ENCODE assay signal across 1 cellular context in the genomic region with DNA sequence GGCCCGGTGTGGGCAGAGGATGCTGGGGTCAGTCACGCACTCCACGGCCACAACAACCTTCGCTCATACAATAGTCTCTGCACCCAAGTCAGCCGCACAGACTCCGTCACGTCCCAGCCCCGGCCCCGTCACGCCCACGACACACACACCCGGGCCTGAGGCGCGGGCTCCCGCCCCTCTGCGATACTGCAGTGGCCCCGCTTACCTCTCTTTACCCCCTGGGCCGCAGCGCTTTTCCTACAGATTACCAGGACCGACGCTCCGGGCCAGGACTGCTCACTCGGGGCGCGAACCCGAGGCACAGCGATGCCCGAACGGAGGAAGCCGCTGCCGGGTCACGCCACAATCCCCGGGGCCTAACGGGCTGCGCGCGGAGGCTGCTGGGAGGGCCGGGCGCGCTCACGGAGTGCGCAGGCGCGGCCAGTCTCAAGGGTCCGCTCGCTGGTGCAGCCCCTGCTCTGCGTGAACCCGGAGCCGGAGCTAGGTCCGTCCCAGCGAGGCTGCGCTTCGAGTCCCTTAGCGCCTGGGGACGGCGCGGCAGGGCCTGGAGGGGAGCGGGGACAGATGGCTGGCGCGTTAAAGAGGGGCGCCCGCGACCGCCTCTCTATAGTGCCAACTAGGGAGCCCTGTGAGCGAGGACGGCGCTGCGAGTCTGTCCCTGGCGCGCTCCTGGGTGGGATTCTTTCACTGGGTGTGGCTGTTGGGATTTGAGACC.
TF ChIP-seq lines count a peak whose summit lies in the region.

A gene (minus strand): TSS at position 358 of the 715 bp plus-strand sequence. CDS start 8,855 bp downstream, outside the sequence.

TF ChIP-seq in HepG2, 621 proteins besides CTCF, POLR2A, EP300 and RAD21 (continued from another document and continues in another):
- TF ChIP-seq, protein P1, sequence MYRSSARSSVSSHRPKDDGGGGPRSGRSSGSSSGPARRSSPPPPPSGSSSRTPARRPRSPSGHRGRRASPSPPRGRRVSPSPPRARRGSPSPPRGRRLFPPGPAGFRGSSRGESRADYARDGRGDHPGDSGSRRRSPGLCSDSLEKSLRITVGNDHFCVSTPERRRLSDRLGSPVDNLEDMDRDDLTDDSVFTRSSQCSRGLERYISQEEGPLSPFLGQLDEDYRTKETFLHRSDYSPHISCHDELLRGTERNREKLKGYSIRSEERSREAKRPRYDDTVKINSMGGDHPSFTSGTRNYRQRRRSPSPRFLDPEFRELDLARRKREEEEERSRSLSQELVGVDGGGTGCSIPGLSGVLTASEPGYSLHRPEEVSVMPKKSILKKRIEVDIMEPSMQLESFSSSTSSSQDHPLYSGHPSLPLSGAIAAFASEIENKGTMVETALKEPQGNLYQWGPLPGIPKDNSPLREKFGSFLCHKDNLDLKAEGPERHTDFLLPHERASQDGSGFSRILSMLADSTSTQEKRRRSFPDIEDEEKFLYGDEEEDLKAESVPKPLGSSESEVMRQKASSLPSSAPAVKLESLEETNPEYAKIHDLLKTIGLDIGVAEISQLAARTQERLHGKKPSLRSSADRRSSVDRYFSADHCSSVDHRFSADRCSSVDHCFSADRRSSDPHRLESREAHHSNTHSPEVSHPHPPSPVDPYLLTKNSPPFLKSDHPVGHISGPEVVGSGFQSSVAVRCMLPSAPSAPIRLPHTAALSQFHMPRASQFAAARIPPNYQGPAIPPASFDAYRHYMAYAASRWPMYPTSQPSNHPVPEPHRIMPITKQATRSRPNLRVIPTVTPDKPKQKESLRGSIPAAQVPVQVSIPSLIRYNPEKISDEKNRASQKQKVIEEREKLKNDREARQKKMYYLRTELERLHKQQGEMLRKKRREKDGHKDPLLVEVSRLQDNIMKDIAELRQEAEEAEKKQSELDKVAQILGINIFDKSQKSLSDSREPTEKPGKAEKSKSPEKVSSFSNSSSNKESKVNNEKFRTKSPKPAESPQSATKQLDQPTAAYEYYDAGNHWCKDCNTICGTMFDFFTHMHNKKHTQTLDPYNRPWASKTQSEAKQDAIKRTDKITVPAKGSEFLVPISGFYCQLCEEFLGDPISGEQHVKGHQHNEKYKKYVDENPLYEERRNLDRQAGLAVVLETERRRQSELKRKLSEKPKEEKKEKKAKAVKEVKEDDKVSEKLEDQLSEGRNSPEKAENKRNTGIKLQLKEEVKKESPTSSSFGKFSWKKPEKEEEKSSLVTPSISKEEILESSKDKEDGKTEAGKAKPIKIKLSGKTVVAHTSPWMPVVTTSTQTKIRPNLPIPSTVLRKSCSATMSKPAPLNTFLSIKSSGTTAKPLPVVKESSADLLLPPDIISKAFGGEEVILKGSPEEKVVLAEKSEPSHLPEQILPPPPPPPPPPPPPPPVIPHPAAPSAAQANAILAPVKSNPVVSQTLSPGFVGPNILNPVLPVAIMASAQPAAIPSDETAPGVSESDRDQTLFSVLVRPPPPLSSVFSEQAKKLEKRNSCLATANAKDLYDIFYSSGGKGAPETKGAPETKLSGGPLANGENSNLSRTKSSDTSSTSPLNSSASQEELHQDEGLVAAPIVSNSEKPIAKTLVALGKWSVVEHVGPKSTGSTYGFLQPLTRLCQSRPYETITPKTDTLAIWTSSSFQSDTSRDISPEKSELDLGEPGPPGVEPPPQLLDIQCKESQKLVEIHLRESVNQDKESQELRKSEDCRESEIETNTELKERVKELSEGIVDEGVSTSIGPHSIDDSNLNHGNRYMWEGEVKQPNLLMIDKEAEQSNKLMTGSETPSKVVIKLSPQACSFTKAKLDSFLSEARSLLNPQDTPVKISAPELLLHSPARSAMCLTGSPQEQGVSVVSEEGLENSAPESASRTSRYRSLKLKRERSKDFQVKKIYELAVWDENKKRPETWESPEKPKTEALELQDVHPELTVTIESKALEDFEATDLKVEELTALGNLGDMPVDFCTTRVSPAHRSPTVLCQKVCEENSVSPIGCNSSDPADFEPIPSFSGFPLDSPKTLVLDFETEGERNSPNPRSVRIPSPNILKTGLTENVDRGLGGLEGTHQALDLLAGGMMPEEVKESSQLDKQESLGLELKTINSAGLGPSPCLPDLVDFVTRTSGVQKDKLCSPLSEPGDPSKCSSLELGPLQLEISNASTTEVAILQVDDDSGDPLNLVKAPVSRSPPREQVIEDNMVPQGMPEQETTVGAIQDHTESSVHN (CRISPR knock-in tag; IDR thresholded peaks at IDR 0.05), result 0 out of 2 replicates have a peak, but pooled peaks have one; percentile 44
- peak; percentile 88 for TF ChIP-seq ZNF143 (CRISPR knock-in tag; IDR thresholded peaks at IDR 0.05)
- TF ChIP-seq SPEN (CRISPR knock-in tag; IDR thresholded peaks at IDR 0.05; ENCODE audit: low read depth), result peak; percentile 77
- TF ChIP-seq MTA1 (CRISPR knock-in tag; IDR thresholded peaks at IDR 0.05; ENCODE audit: borderline replicate concordance), result peak; percentile 44; the same call in 1 of the 2 replicates
- no peak for TF ChIP-seq SP1 (IDR thresholded peaks at IDR 0.05)
- TF ChIP-seq SP1 (CRISPR knock-in tag; IDR thresholded peaks at IDR 0.05), result 0 out of 2 replicates have a peak, but pooled peaks have one; percentile 12
- TF ChIP-seq ZNF547 (CRISPR knock-in tag; IDR thresholded peaks at IDR 0.05), result peak; percentile 68
- TF ChIP-seq ZNF788 (CRISPR knock-in tag; IDR thresholded peaks at IDR 0.05; ENCODE audit: borderline replicate concordance), result no peak
- no peak for TF ChIP-seq ZKSCAN5 (CRISPR knock-in tag; IDR thresholded peaks at IDR 0.05)
- TF ChIP-seq ZNF775 (CRISPR knock-in tag; IDR thresholded peaks at IDR 0.05; ENCODE audit: borderline replicate concordance), result 0 out of 2 replicates have a peak, but pooled peaks have one; percentile 55
- TF ChIP-seq, protein P2, sequence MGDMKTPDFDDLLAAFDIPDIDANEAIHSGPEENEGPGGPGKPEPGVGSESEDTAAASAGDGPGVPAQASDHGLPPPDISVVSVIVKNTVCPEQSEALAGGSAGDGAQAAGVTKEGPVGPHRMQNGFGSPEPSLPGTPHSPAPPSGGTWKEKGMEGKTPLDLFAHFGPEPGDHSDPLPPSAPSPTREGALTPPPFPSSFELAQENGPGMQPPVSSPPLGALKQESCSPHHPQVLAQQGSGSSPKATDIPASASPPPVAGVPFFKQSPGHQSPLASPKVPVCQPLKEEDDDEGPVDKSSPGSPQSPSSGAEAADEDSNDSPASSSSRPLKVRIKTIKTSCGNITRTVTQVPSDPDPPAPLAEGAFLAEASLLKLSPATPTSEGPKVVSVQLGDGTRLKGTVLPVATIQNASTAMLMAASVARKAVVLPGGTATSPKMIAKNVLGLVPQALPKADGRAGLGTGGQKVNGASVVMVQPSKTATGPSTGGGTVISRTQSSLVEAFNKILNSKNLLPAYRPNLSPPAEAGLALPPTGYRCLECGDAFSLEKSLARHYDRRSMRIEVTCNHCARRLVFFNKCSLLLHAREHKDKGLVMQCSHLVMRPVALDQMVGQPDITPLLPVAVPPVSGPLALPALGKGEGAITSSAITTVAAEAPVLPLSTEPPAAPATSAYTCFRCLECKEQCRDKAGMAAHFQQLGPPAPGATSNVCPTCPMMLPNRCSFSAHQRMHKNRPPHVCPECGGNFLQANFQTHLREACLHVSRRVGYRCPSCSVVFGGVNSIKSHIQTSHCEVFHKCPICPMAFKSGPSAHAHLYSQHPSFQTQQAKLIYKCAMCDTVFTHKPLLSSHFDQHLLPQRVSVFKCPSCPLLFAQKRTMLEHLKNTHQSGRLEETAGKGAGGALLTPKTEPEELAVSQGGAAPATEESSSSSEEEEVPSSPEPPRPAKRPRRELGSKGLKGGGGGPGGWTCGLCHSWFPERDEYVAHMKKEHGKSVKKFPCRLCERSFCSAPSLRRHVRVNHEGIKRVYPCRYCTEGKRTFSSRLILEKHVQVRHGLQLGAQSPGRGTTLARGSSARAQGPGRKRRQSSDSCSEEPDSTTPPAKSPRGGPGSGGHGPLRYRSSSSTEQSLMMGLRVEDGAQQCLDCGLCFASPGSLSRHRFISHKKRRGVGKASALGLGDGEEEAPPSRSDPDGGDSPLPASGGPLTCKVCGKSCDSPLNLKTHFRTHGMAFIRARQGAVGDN (CRISPR knock-in tag; IDR thresholded peaks at IDR 0.05), result peak; percentile 96
- 0 out of 2 replicates have a peak, but pooled peaks have one; percentile 33 for TF ChIP-seq HOXA5 (CRISPR knock-in tag; IDR thresholded peaks at IDR 0.05)
- peak; percentile 42; the same call in 1 of the 2 replicates for TF ChIP-seq YEATS4 (CRISPR knock-in tag; IDR thresholded peaks at IDR 0.05; ENCODE audit: borderline replicate concordance)
- TF ChIP-seq, protein P3, sequence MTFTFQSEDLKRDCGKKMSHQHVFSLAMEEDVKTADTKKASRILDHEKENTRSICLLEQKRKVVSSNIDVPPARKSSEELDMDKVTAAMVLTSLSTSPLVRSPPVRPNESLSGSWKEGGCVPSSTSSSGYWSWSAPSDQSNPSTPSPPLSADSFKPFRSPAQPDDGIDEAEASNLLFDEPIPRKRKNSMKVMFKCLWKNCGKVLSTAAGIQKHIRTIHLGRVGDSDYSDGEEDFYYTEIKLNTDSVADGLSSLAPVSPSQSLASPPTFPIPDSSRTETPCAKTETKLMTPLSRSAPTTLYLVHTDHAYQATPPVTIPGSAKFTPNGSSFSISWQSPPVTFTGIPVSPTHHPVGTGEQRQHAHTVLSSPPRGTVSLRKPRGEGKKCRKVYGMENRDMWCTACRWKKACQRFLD (CRISPR knock-in tag; IDR thresholded peaks at IDR 0.05; ENCODE audit: borderline replicate concordance), result no peak
- TF ChIP-seq ZNF839 (CRISPR knock-in tag; IDR thresholded peaks at IDR 0.05; ENCODE audit: borderline replicate concordance), result no peak
- peak; percentile 66 for TF ChIP-seq ASH2L (IDR thresholded peaks at IDR 0.05; ENCODE audit: insufficient read length, low read depth, low read length)
- TF ChIP-seq EEA1 (CRISPR knock-in tag; IDR thresholded peaks at IDR 0.05; ENCODE audit: borderline replicate concordance), result no peak
- peak; percentile 95 for TF ChIP-seq PHF8 (CRISPR knock-in tag; IDR thresholded peaks at IDR 0.05)
- TF ChIP-seq SYNCRIP (IDR thresholded peaks at IDR 0.05; ENCODE audit: insufficient read depth, low read depth, low read length), result no peak
- peak; percentile 63; the same call in 1 of the 2 replicates for TF ChIP-seq ZSCAN29 (CRISPR knock-in tag; conservative IDR thresholded peaks at IDR 0.05)
- no peak for TF ChIP-seq NFIC (IDR thresholded peaks at IDR 0.05; ENCODE audit: low read length)
- TF ChIP-seq PAX8 (CRISPR knock-in tag; IDR thresholded peaks at IDR 0.05; ENCODE audit: borderline replicate concordance), result no peak
- 0 out of 2 replicates have a peak, but pooled peaks have one; percentile 32 for TF ChIP-seq ZNF768 (CRISPR knock-in tag; IDR thresholded peaks at IDR 0.05)
- TF ChIP-seq, protein P4, sequence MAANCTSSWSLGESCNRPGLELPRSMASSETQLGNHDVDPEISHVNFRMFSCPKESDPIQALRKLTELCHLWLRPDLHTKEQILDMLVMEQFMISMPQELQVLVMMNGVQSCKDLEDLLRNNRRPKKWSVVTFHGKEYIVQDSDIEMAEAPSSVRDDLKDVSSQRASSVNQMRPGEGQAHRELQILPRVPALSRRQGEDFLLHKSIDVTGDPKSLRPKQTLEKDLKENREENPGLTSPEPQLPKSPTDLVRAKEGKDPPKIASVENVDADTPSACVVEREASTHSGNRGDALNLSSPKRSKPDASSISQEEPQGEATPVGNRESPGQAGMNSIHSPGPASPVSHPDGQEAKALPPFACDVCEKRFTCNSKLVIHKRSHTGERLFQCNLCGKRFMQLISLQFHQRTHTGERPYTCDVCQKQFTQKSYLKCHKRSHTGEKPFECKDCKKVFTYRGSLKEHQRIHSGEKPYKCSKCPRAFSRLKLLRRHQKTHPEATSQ (CRISPR knock-in tag; IDR thresholded peaks at IDR 0.05; ENCODE audit: borderline replicate concordance), result no peak
- TF ChIP-seq, protein P5, sequence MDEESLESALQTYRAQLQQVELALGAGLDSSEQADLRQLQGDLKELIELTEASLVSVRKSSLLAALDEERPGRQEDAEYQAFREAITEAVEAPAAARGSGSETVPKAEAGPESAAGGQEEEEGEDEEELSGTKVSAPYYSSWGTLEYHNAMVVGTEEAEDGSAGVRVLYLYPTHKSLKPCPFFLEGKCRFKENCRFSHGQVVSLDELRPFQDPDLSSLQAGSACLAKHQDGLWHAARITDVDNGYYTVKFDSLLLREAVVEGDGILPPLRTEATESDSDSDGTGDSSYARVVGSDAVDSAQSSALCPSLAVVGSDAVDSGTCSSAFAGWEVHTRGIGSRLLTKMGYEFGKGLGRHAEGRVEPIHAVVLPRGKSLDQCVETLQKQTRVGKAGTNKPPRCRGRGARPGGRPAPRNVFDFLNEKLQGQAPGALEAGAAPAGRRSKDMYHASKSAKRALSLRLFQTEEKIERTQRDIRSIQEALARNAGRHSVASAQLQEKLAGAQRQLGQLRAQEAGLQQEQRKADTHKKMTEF (CRISPR knock-in tag; IDR thresholded peaks at IDR 0.05), result peak; percentile 63; the same call in 1 of the 2 replicates
- TF ChIP-seq, protein P6, sequence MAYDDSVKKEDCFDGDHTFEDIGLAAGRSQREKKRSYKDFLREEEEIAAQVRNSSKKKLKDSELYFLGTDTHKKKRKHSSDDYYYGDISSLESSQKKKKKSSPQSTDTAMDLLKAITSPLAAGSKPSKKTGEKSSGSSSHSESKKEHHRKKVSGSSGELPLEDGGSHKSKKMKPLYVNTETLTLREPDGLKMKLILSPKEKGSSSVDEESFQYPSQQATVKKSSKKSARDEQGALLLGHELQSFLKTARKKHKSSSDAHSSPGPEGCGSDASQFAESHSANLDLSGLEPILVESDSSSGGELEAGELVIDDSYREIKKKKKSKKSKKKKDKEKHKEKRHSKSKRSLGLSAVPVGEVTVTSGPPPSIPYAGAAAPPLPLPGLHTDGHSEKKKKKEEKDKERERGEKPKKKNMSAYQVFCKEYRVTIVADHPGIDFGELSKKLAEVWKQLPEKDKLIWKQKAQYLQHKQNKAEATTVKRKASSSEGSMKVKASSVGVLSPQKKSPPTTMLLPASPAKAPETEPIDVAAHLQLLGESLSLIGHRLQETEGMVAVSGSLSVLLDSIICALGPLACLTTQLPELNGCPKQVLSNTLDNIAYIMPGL (CRISPR knock-in tag; IDR thresholded peaks at IDR 0.05; ENCODE audit: borderline replicate concordance in 1 of 2, low read depth in 1 of 2), result peak in 1 of 2 experiments; percentile 82; a peak in 2 of 4 replicates
- TF ChIP-seq YY1 (IDR thresholded peaks at IDR 0.05; ENCODE audit: insufficient read depth, insufficient replicate concordance, low read depth, low read length), result peak; percentile 28
- TF ChIP-seq WIZ (CRISPR knock-in tag; IDR thresholded peaks at IDR 0.05), result no peak
- TF ChIP-seq, protein P7, sequence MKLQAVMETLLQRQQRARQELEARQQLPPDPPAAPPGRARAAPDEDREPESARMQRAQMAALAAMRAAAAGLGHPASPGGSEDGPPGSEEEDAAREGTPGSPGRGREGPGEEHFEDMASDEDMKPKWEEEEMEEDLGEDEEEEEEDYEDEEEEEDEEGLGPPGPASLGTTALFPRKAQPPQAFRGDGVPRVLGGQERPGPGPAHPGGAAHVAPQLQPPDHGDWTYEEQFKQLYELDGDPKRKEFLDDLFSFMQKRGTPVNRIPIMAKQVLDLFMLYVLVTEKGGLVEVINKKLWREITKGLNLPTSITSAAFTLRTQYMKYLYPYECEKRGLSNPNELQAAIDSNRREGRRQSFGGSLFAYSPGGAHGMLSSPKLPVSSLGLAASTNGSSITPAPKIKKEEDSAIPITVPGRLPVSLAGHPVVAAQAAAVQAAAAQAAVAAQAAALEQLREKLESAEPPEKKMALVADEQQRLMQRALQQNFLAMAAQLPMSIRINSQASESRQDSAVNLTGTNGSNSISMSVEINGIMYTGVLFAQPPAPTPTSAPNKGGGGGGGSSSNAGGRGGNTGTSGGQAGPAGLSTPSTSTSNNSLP (IDR thresholded peaks at IDR 0.05; ENCODE audit: low read depth, low read length), result no peak
- no peak for TF ChIP-seq CENPT (CRISPR knock-in tag; IDR thresholded peaks at IDR 0.05; ENCODE audit: low read depth)
- no peak for TF ChIP-seq STAT5B (CRISPR knock-in tag; IDR thresholded peaks at IDR 0.05)
- 0 out of 2 replicates have a peak, but pooled peaks have one; percentile 30 for TF ChIP-seq TMF1 (CRISPR knock-in tag; IDR thresholded peaks at IDR 0.05; ENCODE audit: low read depth)
- TF ChIP-seq KDM2A (CRISPR knock-in tag; IDR thresholded peaks at IDR 0.05; ENCODE audit: borderline replicate concordance, low read depth), result peak; percentile 59; the same call in 1 of the 2 replicates
